18 cellular contexts compared by ENCODE assay signal in the genomic region with DNA sequence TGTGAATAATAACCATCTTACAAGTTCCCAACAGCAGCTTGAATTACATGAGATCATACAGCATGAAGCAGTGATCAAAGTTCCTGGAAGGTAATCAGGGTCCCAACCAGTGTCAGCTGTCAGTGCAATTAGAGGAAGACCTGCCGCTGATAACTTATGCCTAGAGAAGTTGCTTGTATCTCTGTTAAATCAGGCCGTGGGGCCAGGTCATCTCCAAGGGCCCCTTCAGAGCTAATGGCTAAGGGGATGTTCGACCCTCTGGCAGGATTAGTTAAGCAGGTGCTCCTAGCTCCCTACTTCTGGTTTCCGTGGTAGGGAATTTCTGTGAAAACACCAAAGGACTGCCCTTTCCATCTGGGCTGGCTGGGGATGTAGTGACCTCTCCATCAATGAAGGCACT.
DNase-seq lines count a peak whose midpoint lies in the region; ATAC-seq, FAIRE-seq and TF ChIP-seq lines count a peak whose summit lies in the region.
"Had no signal": no experiment of that assay in that cellular context is flagged by ENCODE, and none has a peak within 500 bp of the region (broad histone marks: within the 10 kb centered on the region; RNA-seq: fewer than 3 reads in every experiment).

No MANE protein-coding gene starts in this region.

- H3K27me3 Mint-ChIP-seq in osteocyte (ENCODE audit: unreplicated experiment), result peaks cover 5% of the 10 kb centered on the region
- H3K27me3 Mint-ChIP-seq in MCF 10A (ENCODE audit: insufficient read depth, unreplicated experiment), result peaks cover 11% of the 10 kb centered on the region

- H3K27ac ChIP-seq in right atrium auricular region (no peak overlapping the region), endothelial cell of umbilical vein (ENCODE audit: insufficient read depth, low read depth, low read length) (no peak overlapping the region)

- dilution Hi-C loops in endothelial cell of umbilical vein (cut with MboI; ENCODE audit: extremely low pct_ligation_motif_present, low sequenced_read_pairs), result no loop called here

- no peak overlapping the region for H3K4me3 Mint-ChIP-seq in osteocyte (ENCODE audit: unreplicated experiment)
- H3K4me3 Mint-ChIP-seq in MCF 10A (ENCODE audit: unreplicated experiment), result no peak overlapping the region
- H3K4me3 Mint-ChIP-seq: CD4-positive, alpha-beta memory T cell; GM23338; H9 had no signal

- H3K4me1 Mint-ChIP-seq in osteocyte (ENCODE audit: unreplicated experiment) (peaks cover 2% of the 10 kb centered on the region), MCF 10A (ENCODE audit: insufficient read depth, unreplicated experiment) (no peaks in the 10 kb centered on the region)
- H3K4me1 Mint-ChIP-seq: CD4-positive, alpha-beta memory T cell had no signal

- TF ChIP-seq POLR2A in endothelial cell of umbilical vein (IDR thresholded peaks at IDR 0.05; ENCODE audit: low read depth, low read length), result no peak

- H3K4me3 ChIP-seq in right atrium auricular region (no peak overlapping the region), endothelial cell of umbilical vein (replicated peaks in 1 of 3; ENCODE audit: insufficient read depth in 1 of 3, low read depth in 1 of 3, low read length in 3 of 3) (no peak overlapping the region)
- H3K4me3 ChIP-seq: GM23338 had no signal

- no peak overlapping the region for H2AFZ ChIP-seq in endothelial cell of umbilical vein (ENCODE audit: low read depth, low read length)
- H2AFZ ChIP-seq: GM23338 had no signal

- H3K27ac Mint-ChIP-seq in osteocyte (ENCODE audit: unreplicated experiment) (no peak overlapping the region), MCF 10A (ENCODE audit: low read depth, unreplicated experiment) (no peak overlapping the region)
- H3K27ac Mint-ChIP-seq: GM23338, H9 had no signal

- H4K20me1 ChIP-seq in endothelial cell of umbilical vein (replicated peaks; ENCODE audit: control insufficient read depth, extremely low read depth, insufficient read depth, low read length), result no peaks in the 10 kb centered on the region

- H3K79me2 ChIP-seq in endothelial cell of umbilical vein (ENCODE audit: control insufficient read depth, insufficient read depth, low read length), result no peaks in the 10 kb centered on the region

- H3K4me1 ChIP-seq in right atrium auricular region, result peaks cover 0 to 22% of the 10 kb centered on the region in 2 donors
- peaks cover 11% of the 10 kb centered on the region for H3K4me1 ChIP-seq in endothelial cell of umbilical vein (ENCODE audit: control insufficient read depth, extremely low read depth, insufficient read depth, low read length)

- peak; percentile 15 for FAIRE-seq in endothelial cell of umbilical vein (lab: Jason Lieb, UNC)
- FAIRE-seq: GM12891, GM18507 had no signal

- no peak for ATAC-seq in left ventricle myocardium superior
- ATAC-seq: GM23338, HCT116 had no signal

- BruUV-seq in endothelial cell of umbilical vein (replicated peaks; lab: Mats Ljungman, UMichigan) (no TSS peak), MCF 10A (replicated peaks; lab: Mats Ljungman, UMichigan) (no TSS peak)

- H3K9me1 ChIP-seq in endothelial cell of umbilical vein (replicated peaks; ENCODE audit: control insufficient read depth, extremely low read depth, insufficient read depth, low read length), result no peaks in the 10 kb centered on the region

- H3K4me2 ChIP-seq in endothelial cell of umbilical vein (ENCODE audit: insufficient read depth, low read length), result no peak overlapping the region
- H3K4me2 ChIP-seq: GM23338 had no signal

- TF ChIP-seq CTCF in right atrium auricular region (IDR thresholded peaks at IDR 0.05) (no peak), endothelial cell of umbilical vein (IDR thresholded peaks at IDR 0.05; ENCODE audit: extremely low read depth in 1 of 2, insufficient read depth in 1 of 2, low read depth in 1 of 2, low read length in 2 of 2) (no peak), osteocyte (IDR thresholded peaks at IDR 0.05) (no peak), MCF 10A (IDR thresholded peaks at IDR 0.05; ENCODE audit: unreplicated experiment) (no peak)

- CTCF ChIA-PET in endothelial cell of umbilical vein (lab: Charles Lee) (interaction anchor here (0.7 to 1.5 kb wide), 3 partner anchors 170 to 254 kb away, joined by 3 to 5 read pairs (median 3); no protein-coding TSS in a partner anchor), MCF 10A (lab: Yijun Ruan, JAX) (interaction anchor here (0.8 kb wide), 2 partner anchors 18 to 145 kb away, joined by 3 read pairs; no protein-coding TSS in a partner anchor)

- peaks cover 3% of the 10 kb centered on the region for H3K9me3 Mint-ChIP-seq in osteocyte (ENCODE audit: unreplicated experiment)
- H3K9me3 Mint-ChIP-seq in MCF 10A (ENCODE audit: unreplicated experiment), result no peaks in the 10 kb centered on the region

- H3K36me3 ChIP-seq in right atrium auricular region (no peaks in the 10 kb centered on the region), endothelial cell of umbilical vein (ENCODE audit: control insufficient read depth in 2 of 2, extremely low read depth in 1 of 2, insufficient read depth in 2 of 2, low read length in 2 of 2) (no peaks in the 10 kb centered on the region)

- POLR2A ChIA-PET in endothelial cell of umbilical vein (lab: Charles Lee), result no interaction called here
- POLR2A ChIA-PET in MCF 10A (lab: Yijun Ruan, JAX), result no interaction called here

- H3K36me3 Mint-ChIP-seq in osteocyte (ENCODE audit: unreplicated experiment) (no peaks in the 10 kb centered on the region), MCF 10A (ENCODE audit: insufficient read depth, unreplicated experiment) (no peaks in the 10 kb centered on the region)
- H3K36me3 Mint-ChIP-seq: CD4-positive, alpha-beta memory T cell had no signal

- peak; percentile 7 for DNase-seq in right atrium auricular region (ENCODE audit: low spot score)
- no peak for DNase-seq in left ventricle myocardium superior
- DNase-seq in endothelial cell of umbilical vein (ENCODE audit: low read depth, low spot score), result no peak
- peak; percentile 54 for DNase-seq in osteocyte (ENCODE audit: extremely low spot score, unreplicated experiment)
- DNase-seq in MCF 10A (ENCODE audit: unreplicated experiment), result no peak
- DNase-seq in NCI-H1930 (lab: John Stamatoyannopoulos, UW), result no peak
- DNase-seq: C1 segment of cervical spinal cord; Calu3; CD4-positive, alpha-beta memory T cell; COR-L47; DMS53; DMS79 treated with DMSO at 0.1 percent for 48 hours; GF-D8; H9 had no signal

- H3K9me3 ChIP-seq in right atrium auricular region, result peaks cover 0 to 3% of the 10 kb centered on the region in 2 donors
- no peaks in the 10 kb centered on the region for H3K9me3 ChIP-seq in endothelial cell of umbilical vein (replicated peaks; ENCODE audit: control insufficient read depth, insufficient read depth, low read length)

- H3K27me3 ChIP-seq in right atrium auricular region (no peaks in the 10 kb centered on the region), endothelial cell of umbilical vein (ENCODE audit: control insufficient read depth in 2 of 2, insufficient read depth in 2 of 2, low read length in 2 of 2) (no peaks in the 10 kb centered on the region)

- no peak overlapping the region for H3K9ac ChIP-seq in endothelial cell of umbilical vein (replicated peaks; ENCODE audit: extremely low read depth, insufficient read depth, low read length)

- intact Hi-C loops in left ventricle myocardium superior (cut with micrococcal nuclease) (no loop called here), endothelial cell of umbilical vein (cut with micrococcal nuclease) (no loop called here), MCF 10A (cut with micrococcal nuclease) (no loop called here)

TF ChIP-seq in endothelial cell of umbilical vein, 7 proteins besides CTCF, POLR2A, EP300 and RAD21:
- TF ChIP-seq, protein P1, sequence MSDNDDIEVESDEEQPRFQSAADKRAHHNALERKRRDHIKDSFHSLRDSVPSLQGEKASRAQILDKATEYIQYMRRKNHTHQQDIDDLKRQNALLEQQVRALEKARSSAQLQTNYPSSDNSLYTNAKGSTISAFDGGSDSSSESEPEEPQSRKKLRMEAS (IDR thresholded peaks at IDR 0.05; ENCODE audit: insufficient read depth, insufficient read length), result no peak
- no peak for TF ChIP-seq JUN (IDR thresholded peaks at IDR 0.05; ENCODE audit: borderline replicate concordance, insufficient read depth, insufficient read length, low read depth)

Comparison
In these comparisons a context has a peak if more than half of its experiments do, and no peak if none do; other contexts are left out.
1. DNase-seq: peak in right atrium auricular region (single experiment) and osteocyte (single experiment); none in left ventricle myocardium superior (single experiment), endothelial cell of umbilical vein (single experiment), MCF 10A (single experiment) and NCI-H1930 (0 of 2).